In the genomic region with DNA sequence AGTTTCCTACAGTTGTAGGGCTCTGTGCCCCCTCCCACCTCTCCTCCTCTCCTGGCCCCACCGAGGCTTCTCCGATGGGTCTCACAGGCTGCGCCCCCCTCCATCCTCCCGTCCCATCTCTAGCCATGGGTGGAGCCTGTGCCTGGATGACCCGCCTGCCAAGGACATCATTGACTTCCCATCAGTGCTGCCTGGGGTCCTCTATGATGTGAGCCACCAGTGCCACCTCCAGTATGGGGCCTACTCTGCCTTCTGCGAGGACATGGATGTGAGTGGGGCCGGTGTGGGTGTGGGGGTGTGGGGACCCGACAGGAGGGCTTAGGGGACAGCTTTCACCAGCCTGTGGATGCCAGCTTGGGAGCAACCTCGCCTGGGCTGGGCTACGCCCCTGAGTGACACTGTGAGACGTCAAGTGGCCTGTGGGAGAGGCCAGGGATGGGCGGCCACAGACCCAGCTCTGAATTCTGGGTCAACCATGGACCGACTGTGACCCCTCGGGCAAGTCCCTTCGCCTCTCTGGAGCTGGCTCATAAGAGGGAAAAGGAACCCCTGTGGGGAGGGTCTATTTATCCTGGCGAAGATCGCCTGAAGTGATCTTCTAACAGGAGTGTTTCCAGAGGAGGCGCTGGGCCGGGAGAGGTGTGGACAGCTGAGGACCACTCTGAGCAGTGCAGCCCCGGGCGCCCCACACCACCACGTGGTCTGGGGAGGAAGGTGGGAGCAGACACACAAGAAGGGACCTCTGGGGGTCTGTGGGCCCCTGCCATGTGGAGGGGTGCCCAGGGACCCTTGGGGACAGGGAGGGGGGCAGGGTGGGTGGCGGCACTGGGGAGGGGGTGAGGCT, we compare ENCODE assay signal across 8 cellular contexts. TPM values are rescaled to one million over a fixed set of nuclear protein-coding genes. Genes with fewer than 3 reads are reported as not detected.
DNase-seq lines count a peak whose midpoint lies in the region; ATAC-seq and TF ChIP-seq lines count a peak whose summit lies in the region.
"Not testable (repeated sequence)": the region's sequence is repeated elsewhere in the genome, so short reads cannot be mapped to it uniquely, and the experiment has no call there.
"Had no signal": no experiment of that assay in that cellular context is flagged by ENCODE, and none has a peak within 500 bp of the region (broad histone marks: within the 10 kb centered on the region; RNA-seq: fewer than 3 reads in every experiment).

No MANE protein-coding gene starts in this region.

- H4K5ac ChIP-seq in H9 (ENCODE audit: insufficient read length, low read depth, low read length): not testable (repeated sequence)

- not testable (repeated sequence) for H3K4ac ChIP-seq in H9 (ENCODE audit: low read depth, low read length); mesenchymal stem cell (ENCODE audit: low read depth in 1 of 2, low read length in 2 of 2); neuronal stem cell (ENCODE audit: low read length)

- H3K4me2 ChIP-seq in H9 (ENCODE audit: insufficient read depth, insufficient read length, low read length); mesenchymal stem cell (ENCODE audit: low read length, poor library complexity, severe bottlenecking); neuronal stem cell (ENCODE audit: insufficient read depth, low read length, poor library complexity, severe bottlenecking): not testable (repeated sequence)

- not testable (repeated sequence) for H3K23me2 ChIP-seq in H9 (ENCODE audit: insufficient read length, low read depth, low read length, poor library complexity, severe bottlenecking)

- not testable (repeated sequence) for H3K56ac ChIP-seq in H9 (ENCODE audit: insufficient read length, low read depth, low read length)

- H3T11ph ChIP-seq in H9 (ENCODE audit: low read length): not testable (repeated sequence)

- not testable (repeated sequence) for H3K27ac ChIP-seq in H9 (ENCODE audit: insufficient read length, low read depth, low read length); mesenchymal stem cell (ENCODE audit: low read length, poor library complexity, severe bottlenecking); neuronal stem cell (replicated peaks; ENCODE audit: low read length); spleen

- intact Hi-C loops in activated CD4-positive, alpha-beta T cell treated with anti-CD3 and anti-CD28 coated beads for 36 hours (cut with DNase I, micrococcal nuclease); spleen (cut with DNase I; ENCODE audit: low total_unique reads): not testable (repeated sequence)

- not testable (repeated sequence) for TF ChIP-seq POLR2A in spleen (IDR thresholded peaks at IDR 0.05)

- peak; percentile 23 for DNase-seq in H9
- DNase-seq in activated CD4-positive, alpha-beta T cell treated with anti-CD3 and anti-CD28 coated beads for 36 hours: peak; percentile 1
- DNase-seq in chondrocyte (ENCODE audit: low spot score): peak; percentile 62
- not testable (repeated sequence) for DNase-seq in mesenchymal stem cell; neuronal stem cell (ENCODE audit: low spot score)
- peak; percentile 73 for DNase-seq in spleen

- H2BK5ac ChIP-seq in H9 (ENCODE audit: insufficient read length, low read length); mesenchymal stem cell (ENCODE audit: low read depth, low read length, poor library complexity, severe bottlenecking): not testable (repeated sequence)
- H2BK5ac ChIP-seq in neuronal stem cell (ENCODE audit: low read length): peak overlapping the region; percentile 53

- not testable (repeated sequence) for H3K79me1 ChIP-seq in H9 (ENCODE audit: insufficient read depth, low read depth, low read length, poor library complexity, severe bottlenecking); mesenchymal stem cell (replicated peaks; ENCODE audit: low read length, poor library complexity, severe bottlenecking); neuronal stem cell (ENCODE audit: low read depth, low read length)

- not testable (repeated sequence) for H2BK15ac ChIP-seq in H9 (ENCODE audit: low read depth, low read length); mesenchymal stem cell (ENCODE audit: low read depth, poor library complexity, severe bottlenecking); neuronal stem cell (ENCODE audit: low read length)

- H3K14ac ChIP-seq in H9 (ENCODE audit: insufficient read depth, low read length); mesenchymal stem cell (ENCODE audit: low read length in 2 of 2); neuronal stem cell (ENCODE audit: low read length): not testable (repeated sequence)

- CTCF ChIA-PET in activated CD4-positive, alpha-beta T cell treated with anti-CD3 and anti-CD28 coated beads for 36 hours (lab: Charles Lee): not testable (repeated sequence)

- not testable (repeated sequence) for H2BK20ac ChIP-seq in H9 (ENCODE audit: low read depth, low read length, poor library complexity, severe bottlenecking)

- not testable (repeated sequence) for H3K36me3 ChIP-seq in mesenchymal stem cell (ENCODE audit: control insufficient read depth in 1 of 2, insufficient read depth in 2 of 2, low read depth in 1 of 2, low read length in 2 of 2); neuronal stem cell (replicated peaks in 1 of 2; ENCODE audit: control insufficient read depth in 2 of 2, insufficient read depth in 2 of 2, low read length in 2 of 2); spleen

- H3K18ac ChIP-seq in H9 (ENCODE audit: insufficient read length, low read depth, low read length); mesenchymal stem cell (ENCODE audit: low read depth in 1 of 2, low read length in 2 of 2); neuronal stem cell (ENCODE audit: low read length): not testable (repeated sequence)

- not testable (repeated sequence) for H3K79me2 ChIP-seq in H9 (ENCODE audit: insufficient read depth, low read length)

- H2AK5ac ChIP-seq in H9 (ENCODE audit: insufficient read length, low read length); mesenchymal stem cell (ENCODE audit: low read length, severe bottlenecking); neuronal stem cell (ENCODE audit: low read depth, low read length): not testable (repeated sequence)

- H3K27me3 ChIP-seq in H9 (ENCODE audit: insufficient read depth, low read length); neuronal stem cell (ENCODE audit: control insufficient read depth in 3 of 3, insufficient read depth in 3 of 3, low read depth in 1 of 3, low read length in 3 of 3); spleen (replicated peaks in 1 of 7): not testable (repeated sequence)
- peaks cover 8 to 18% of the 10 kb centered on the region in 2 experiments for H3K27me3 ChIP-seq in mesenchymal stem cell (ENCODE audit: control insufficient read depth in 1 of 2, insufficient read depth in 1 of 2, low read length in 2 of 2)

- not testable (repeated sequence) for H4K8ac ChIP-seq in H9 (replicated peaks; ENCODE audit: insufficient read length, low read depth, low read length); neuronal stem cell (ENCODE audit: low read depth, low read length)
- peak overlapping the region; percentile 75 for H4K8ac ChIP-seq in mesenchymal stem cell (ENCODE audit: low read length)

- no CpG with 5 or more reads among the region's 23 CpGs for WGBS in H9 (ENCODE audit: extremely low coverage, insufficient read length, low lambda C conversion rate)
- 90% methylated on average over 23 of the region's 23 CpGs for WGBS in mesenchymal stem cell
- WGBS in neuronal stem cell (ENCODE audit: extremely low coverage in 2 of 2, insufficient read length in 2 of 2, insufficient replicate concordance in 1 of 2), 2 donors: no CpG with 5 or more reads among the region's 23 CpGs
- 88 to 93% (median 93%) methylated on average over 11 to 23 of the region's 23 CpGs for WGBS in spleen, 5 donors

- H4K91ac ChIP-seq in H9 (ENCODE audit: insufficient read length, low read depth, low read length); mesenchymal stem cell (ENCODE audit: low read length); neuronal stem cell (ENCODE audit: low read depth, low read length, poor library complexity): not testable (repeated sequence)

- H3K9ac ChIP-seq in H9 (ENCODE audit: extremely low read depth, insufficient read length, low read length); mesenchymal stem cell (ENCODE audit: low read length); neuronal stem cell (ENCODE audit: low read depth, low read length, poor library complexity): not testable (repeated sequence)

- not testable (repeated sequence) for H3K4me1 Mint-ChIP-seq in H9; activated CD4-positive, alpha-beta T cell treated with anti-CD3 and anti-CD28 coated beads for 36 hours; chondrocyte (ENCODE audit: low read depth)

- not testable (repeated sequence) for H3K4me3 Mint-ChIP-seq in H9; activated CD4-positive, alpha-beta T cell treated with anti-CD3 and anti-CD28 coated beads for 36 hours; chondrocyte (ENCODE audit: unreplicated experiment)

- H2BK120ac ChIP-seq in H9 (ENCODE audit: low read depth, low read length, poor library complexity, severe bottlenecking); mesenchymal stem cell (ENCODE audit: low read depth, low read length); neuronal stem cell (ENCODE audit: low read depth, low read length): not testable (repeated sequence)

- H3K4me3 ChIP-seq in mesenchymal stem cell (ENCODE audit: insufficient read depth in 1 of 2, low read depth in 1 of 2, low read length in 2 of 2); neuronal stem cell (ENCODE audit: low read length in 2 of 2); spleen: not testable (repeated sequence)

- not testable (repeated sequence) for H3K36me3 Mint-ChIP-seq in H9 (ENCODE audit: insufficient read depth in 1 of 3, low read depth in 3 of 3); activated CD4-positive, alpha-beta T cell treated with anti-CD3 and anti-CD28 coated beads for 36 hours (ENCODE audit: low read depth); chondrocyte (ENCODE audit: low read depth)

- not testable (repeated sequence) for H3K23ac ChIP-seq in H9 (ENCODE audit: insufficient read length, low read depth, low read length); mesenchymal stem cell (ENCODE audit: low read length in 2 of 2)
- H3K23ac ChIP-seq in neuronal stem cell (ENCODE audit: low read depth, low read length, poor library complexity): peak overlapping the region; percentile 31

- not testable (repeated sequence) for H3K27me3 Mint-ChIP-seq in H9 (ENCODE audit: low read depth); activated CD4-positive, alpha-beta T cell treated with anti-CD3 and anti-CD28 coated beads for 36 hours; chondrocyte (ENCODE audit: low read depth)

- H4K20me1 ChIP-seq in H9 (ENCODE audit: control insufficient read depth, insufficient read depth, insufficient read length): not testable (repeated sequence)

- H3K4me1 ChIP-seq in H9 (ENCODE audit: insufficient read depth, low read length); mesenchymal stem cell (ENCODE audit: control insufficient read depth, insufficient read depth, low read depth, low read length); neuronal stem cell (ENCODE audit: control insufficient read depth in 2 of 2, insufficient read depth in 1 of 2, low read depth in 1 of 2, low read length in 2 of 2); spleen: not testable (repeated sequence)

- H2AFZ ChIP-seq in H9 (ENCODE audit: low read length); mesenchymal stem cell (ENCODE audit: low read depth, low read length); neuronal stem cell (ENCODE audit: low read length): not testable (repeated sequence)

- H3K9me3 ChIP-seq in H9 (ENCODE audit: control insufficient read depth, low read depth, low read length); mesenchymal stem cell (ENCODE audit: control insufficient read depth, low read length); neuronal stem cell (replicated peaks in 1 of 2; ENCODE audit: control insufficient read depth in 2 of 2, insufficient read depth in 1 of 2, low read depth in 1 of 2, low read length in 2 of 2); spleen: not testable (repeated sequence)

- not testable (repeated sequence) for TF ChIP-seq CTCF in H9 (conservative IDR thresholded peaks at IDR 0.05); chondrocyte (IDR thresholded peaks at IDR 0.05); spleen (IDR thresholded peaks at IDR 0.05 in 8 of 11, conservative IDR thresholded peaks at IDR 0.05 in 3 of 11)

- not testable (repeated sequence) for H3K27ac Mint-ChIP-seq in H9; activated CD4-positive, alpha-beta T cell treated with anti-CD3 and anti-CD28 coated beads for 36 hours; chondrocyte (ENCODE audit: unreplicated experiment)

- not testable (repeated sequence) for H2BK12ac ChIP-seq in H9 (ENCODE audit: insufficient read length, low read depth, low read length); mesenchymal stem cell (ENCODE audit: low read length in 2 of 2); neuronal stem cell (ENCODE audit: low read length)

- POLR2A ChIA-PET in activated CD4-positive, alpha-beta T cell treated with anti-CD3 and anti-CD28 coated beads for 36 hours (lab: Charles Lee): not testable (repeated sequence)

- ATAC-seq in activated CD4-positive, alpha-beta T cell treated with anti-CD3 and anti-CD28 coated beads for 36 hours: not testable (repeated sequence)

- not testable (repeated sequence) for H3K9me3 Mint-ChIP-seq in H9; activated CD4-positive, alpha-beta T cell treated with anti-CD3 and anti-CD28 coated beads for 36 hours (ENCODE audit: low read depth); chondrocyte (ENCODE audit: low read depth)

RNA-seq across cellular contexts. Expression of gene GOLGA6L10, which starts 32.8 kb away (rescaled TPM):
- 2.0 TPM in 2 replicates for total RNA-seq in H9 (2021)
- 1 to 10 TPM in 1 of 2 experiments, under 1 TPM in 1; 0.97 to 1.6 TPM for total RNA-seq in activated CD4-positive, alpha-beta T cell treated with anti-CD3 and anti-CD28 coated beads for 36 hours
- 1.2 to 2.4 TPM (median 2.0 TPM) in 3 replicates for total RNA-seq in chondrocyte
- polyA plus RNA-seq in mesenchymal stem cell (2013, experiment 1 of 2): 0.33 TPM
- polyA plus RNA-seq in mesenchymal stem cell (2013, experiment 2 of 2): 0.36 TPM
- polyA plus RNA-seq in neuronal stem cell (2013, experiment 1 of 2): 1.7 TPM
- 1.6 TPM for polyA plus RNA-seq in neuronal stem cell (2013, experiment 2 of 2)
- 1 to 10 TPM in 6 of 7 donors, under 1 TPM in 1; 0.98 to 2.3 (median 1.5) TPM for total RNA-seq in spleen
- 1 to 10 TPM in 2 of 3 donors, under 1 TPM in 1; 0.85 to 1.7 (median 1.1) TPM for polyA plus RNA-seq in spleen
- polyA plus RNA-seq: CD14-positive monocyte, GM23248 had no signal

RNA-seq across cellular contexts. Expression of gene SAXO2, which starts 53.9 kb away (rescaled TPM):
- total RNA-seq in H9 (2021): 2.6 and 3.1 TPM in 2 replicates
- 1 to 10 TPM; 4.4 to 6.9 TPM for total RNA-seq in activated CD4-positive, alpha-beta T cell treated with anti-CD3 and anti-CD28 coated beads for 36 hours
- total RNA-seq in chondrocyte: 0.90 to 5.1 TPM (median 1.0 TPM) in 3 replicates
- 0.36 TPM for polyA plus RNA-seq in mesenchymal stem cell (2013, experiment 1 of 2)
- polyA plus RNA-seq in mesenchymal stem cell (2013, experiment 2 of 2): 0.34 TPM
- polyA plus RNA-seq in neuronal stem cell (2013, experiment 1 of 2): 4.6 TPM
- polyA plus RNA-seq in neuronal stem cell (2013, experiment 2 of 2): 4.8 TPM
- total RNA-seq in spleen: 10 to 100 TPM in 1 of 7 donors, 1 to 10 TPM in 4, under 1 TPM in 1, not detected in 1; 0.23 to 12.0 (median 2.2) TPM
- polyA plus RNA-seq in spleen: 1 to 10 TPM in 2 of 3 donors, under 1 TPM in 1; 0.58 to 7.8 (median 1.4) TPM
- total RNA-seq: GM23248 had no signal
- polyA plus RNA-seq: CD14-positive monocyte had no signal

RNA-seq across cellular contexts. Expression of gene EFL1, which starts 53.9 kb away (rescaled TPM):
- total RNA-seq in H9 (2021) (27.8 and 29.4 TPM in 2 replicates), chondrocyte (15.7 to 19.4 TPM (median 16.6 TPM) in 3 replicates), spleen (10 to 100 TPM; 15.7 to 21.9 (median 19.0) TPM)
- total RNA-seq in activated CD4-positive, alpha-beta T cell treated with anti-CD3 and anti-CD28 coated beads for 36 hours: 10 to 100 TPM; 25.0 to 30.2 TPM
- 7.4 TPM for polyA plus RNA-seq in mesenchymal stem cell (2013, experiment 1 of 2)
- 9.6 TPM for polyA plus RNA-seq in mesenchymal stem cell (2013, experiment 2 of 2)
- polyA plus RNA-seq in neuronal stem cell (2013, experiment 1 of 2): 17.9 TPM
- polyA plus RNA-seq in neuronal stem cell (2013, experiment 2 of 2): 21.2 TPM
- polyA plus RNA-seq in spleen: 1 to 10 TPM; 3.1 to 5.4 (median 4.8) TPM
